In genomic region chr10:14397069-14397468, GRCh38 we compare ENCODE assay signal across 2 cellular contexts.
TF ChIP-seq lines count a peak whose summit lies in the region.

No MANE protein-coding gene starts in this region.

TF ChIP-seq in H1, 55 proteins besides CTCF, POLR2A, EP300 and RAD21:
- TF ChIP-seq PHF8 (conservative IDR thresholded peaks at IDR 0.05; ENCODE audit: low read depth, low read length) (no peak), JUND (IDR thresholded peaks at IDR 0.05; ENCODE audit: low read length) (peak; percentile 10; the same call in 1 of the 2 replicates)

TF ChIP-seq in GM12891, 5 proteins besides CTCF, POLR2A, EP300 and RAD21:
- no peak for TF ChIP-seq POU2F2 (IDR thresholded peaks at IDR 0.05; ENCODE audit: low read depth, low read length)
- no peak for TF ChIP-seq SPI1 (IDR thresholded peaks at IDR 0.05; ENCODE audit: low read depth, low read length)
- no peak for TF ChIP-seq TAF1 (IDR thresholded peaks at IDR 0.05; ENCODE audit: low read depth, low read length)
- TF ChIP-seq PAX5 (IDR thresholded peaks at IDR 0.05; ENCODE audit: insufficient read depth, low read length, severe bottlenecking), result no peak
- no peak for TF ChIP-seq POLR2AphosphoS5 (IDR thresholded peaks at IDR 0.05; ENCODE audit: low read depth, low read length)
